Comparison of ENCODE assay signal across 27 cellular contexts in genomic region chr9:134213508-134214394, GRCh38. TPM values are rescaled to one million over a fixed set of nuclear protein-coding genes. Genes with fewer than 3 reads are reported as not detected.
DNase-seq lines count a peak whose midpoint lies in the region; ATAC-seq, FAIRE-seq and TF ChIP-seq lines count a peak whose summit lies in the region.
"Had no signal": no experiment of that assay in that cellular context is flagged by ENCODE, and none has a peak within 500 bp of the region (broad histone marks: within the 10 kb centered on the region; RNA-seq: fewer than 3 reads in every experiment).

No MANE protein-coding gene starts in this region.

- no peak overlapping the region for H3K4ac ChIP-seq in H9 (ENCODE audit: low read depth, low read length)

- H2AK5ac ChIP-seq in H9 (ENCODE audit: insufficient read length, low read length), result no peak overlapping the region

- H3K9ac ChIP-seq in H9 (ENCODE audit: extremely low read depth, insufficient read length, low read length) (no peak overlapping the region), astrocyte (ENCODE audit: low read length) (no peak overlapping the region)

- no peaks in the 10 kb centered on the region for H3K36me3 ChIP-seq in astrocyte (ENCODE audit: insufficient read depth, low read length)
- H3K36me3 ChIP-seq in lower lobe of right lung, result no peaks in the 10 kb centered on the region
- H3K36me3 ChIP-seq in sigmoid colon, result no peaks in the 10 kb centered on the region
- H3K36me3 ChIP-seq: thyroid gland had no signal

- TF ChIP-seq EP300 in sigmoid colon (IDR thresholded peaks at IDR 0.05), result no peak

- H3K4me1 ChIP-seq in H9 (ENCODE audit: insufficient read depth, low read length) (no peaks in the 10 kb centered on the region), astrocyte (ENCODE audit: insufficient read depth, low read length) (peaks cover 14% of the 10 kb centered on the region), lower lobe of right lung (peaks cover 24% of the 10 kb centered on the region), sigmoid colon (peaks cover 0 to 30% (median 27%) of the 10 kb centered on the region in 4 donors)

- H3K9me3 Mint-ChIP-seq in H9 (no peaks in the 10 kb centered on the region; a peak in 1 of 5 replicates), astrocyte (ENCODE audit: unreplicated experiment) (peaks cover 5% of the 10 kb centered on the region)
- peaks cover 8% of the 10 kb centered on the region for H3K9me3 Mint-ChIP-seq in activated CD8-positive, alpha-beta T cell treated with anti-CD3 and anti-CD28 coated beads, Interleukin-2, amount 10 ng/mL, durations not matched to agents 7 days and 5 days (ENCODE audit: insufficient read depth)

- H2BK120ac ChIP-seq in H9 (ENCODE audit: low read depth, low read length, poor library complexity, severe bottlenecking), result no peak overlapping the region

- ATAC-seq in lower lobe of right lung (no peak), HG02678 (IDR thresholded peaks at IDR 0.05; ENCODE audit: unreplicated experiment) (no peak), GM18907 (IDR thresholded peaks at IDR 0.05; ENCODE audit: unreplicated experiment) (no peak), GM21515 (IDR thresholded peaks at IDR 0.05; ENCODE audit: unreplicated experiment) (no peak)
- ATAC-seq in activated CD8-positive, alpha-beta T cell treated with anti-CD3 and anti-CD28 coated beads, Interleukin-2, amount 10 ng/mL, durations not matched to agents 7 days and 5 days, result no peak

- no peak for FAIRE-seq in astrocyte (lab: Jason Lieb, UNC)
- FAIRE-seq: HTR-8/SVneo, keratinocyte had no signal

- H3K4me1 Mint-ChIP-seq in H9 (peaks cover 4 to 9% of the 10 kb centered on the region in 2 experiments; a peak in 3 of 4 replicates), astrocyte (ENCODE audit: low read depth, unreplicated experiment) (no peaks in the 10 kb centered on the region)
- H3K4me1 Mint-ChIP-seq in activated CD8-positive, alpha-beta T cell treated with anti-CD3 and anti-CD28 coated beads, Interleukin-2, amount 10 ng/mL, durations not matched to agents 7 days and 5 days (ENCODE audit: low read depth), result no peaks in the 10 kb centered on the region
- H3K4me1 Mint-ChIP-seq: CD8-positive, alpha-beta memory T cell had no signal

- no peak for TF ChIP-seq POLR2A in sigmoid colon (IDR thresholded peaks at IDR 0.05)

- H3K14ac ChIP-seq in H9 (ENCODE audit: insufficient read depth, low read length), result no peak overlapping the region; the same call in 1 of the 2 replicates

- H2AFZ ChIP-seq in H9 (ENCODE audit: low read length), result no peak overlapping the region
- no peak overlapping the region for H2AFZ ChIP-seq in astrocyte (ENCODE audit: low read depth, low read length)

- no peak overlapping the region for H2BK20ac ChIP-seq in H9 (ENCODE audit: low read depth, low read length, poor library complexity, severe bottlenecking)

- H4K8ac ChIP-seq in H9 (replicated peaks; ENCODE audit: insufficient read length, low read depth, low read length), result no peak overlapping the region

- POLR2A ChIA-PET in activated CD8-positive, alpha-beta T cell treated with anti-CD3 and anti-CD28 coated beads, Interleukin-2, amount 10 ng/mL, durations not matched to agents 7 days and 5 days (lab: Charles Lee), result no interaction called here

- H3K4me2 ChIP-seq in H9 (ENCODE audit: insufficient read depth, insufficient read length, low read length) (no peak overlapping the region), astrocyte (ENCODE audit: low read length) (no peak overlapping the region)

- H3K23me2 ChIP-seq in H9 (ENCODE audit: insufficient read length, low read depth, low read length, poor library complexity, severe bottlenecking), result no peaks in the 10 kb centered on the region

- no CpG with 5 or more reads among the region's 12 CpGs for WGBS in H9 (ENCODE audit: extremely low coverage, insufficient read length, low lambda C conversion rate)
- WGBS in sigmoid colon, 2 donors, result 69 to 82% methylated on average over 12 of the region's 12 CpGs

- H2BK15ac ChIP-seq in H9 (ENCODE audit: low read depth, low read length), result no peak overlapping the region

- H3K27ac Mint-ChIP-seq in H9 (peak overlapping the region in 2 of 3 experiments; percentile 55 to 75; a peak in 3 of 7 replicates), astrocyte (ENCODE audit: unreplicated experiment) (peak overlapping the region; percentile 41)
- no peak overlapping the region for H3K27ac Mint-ChIP-seq in activated CD8-positive, alpha-beta T cell treated with anti-CD3 and anti-CD28 coated beads, Interleukin-2, amount 10 ng/mL, durations not matched to agents 7 days and 5 days
- H3K27ac Mint-ChIP-seq: activated naive CD8-positive, alpha-beta T cell; activated T-cell treated with anti-CD3 and anti-CD28 coated beads, Interleukin-2, amount 50 U/mL, for 24 hours; dendritic cell treated with granulocyte-macrophage colony-stimulating factor and Interleukin-4, amounts not matched to agents 40 ng/mL and 50 ng/mL, for 4 days; stimulated activated naive B cell treated with anti-CD40 and anti-IgM and Interleukin-4, amounts not matched to agents 10 μg/mL and 1 μg/mL and 100 μg/mL, for 72 hours had no signal

- no peak overlapping the region for H4K91ac ChIP-seq in H9 (ENCODE audit: insufficient read length, low read depth, low read length)

- H3K27me3 ChIP-seq in H9 (ENCODE audit: insufficient read depth, low read length) (no peaks in the 10 kb centered on the region), astrocyte (ENCODE audit: insufficient read depth, low read length) (no peaks in the 10 kb centered on the region), lower lobe of right lung (ENCODE audit: low read depth) (no peaks in the 10 kb centered on the region), sigmoid colon (no peaks in the 10 kb centered on the region)
- H3K27me3 ChIP-seq: body of pancreas, thyroid gland had no signal

- H3K27me3 Mint-ChIP-seq in H9 (ENCODE audit: low read depth), result no peaks in the 10 kb centered on the region
- peaks cover 6% of the 10 kb centered on the region for H3K27me3 Mint-ChIP-seq in astrocyte (ENCODE audit: low read depth, unreplicated experiment)
- H3K27me3 Mint-ChIP-seq in activated CD8-positive, alpha-beta T cell treated with anti-CD3 and anti-CD28 coated beads, Interleukin-2, amount 10 ng/mL, durations not matched to agents 7 days and 5 days (ENCODE audit: low read depth), result no peaks in the 10 kb centered on the region
- H3K27me3 Mint-ChIP-seq: activated naive CD8-positive, alpha-beta T cell; activated T-cell treated with anti-CD3 and anti-CD28 coated beads, Interleukin-2, amount 50 U/mL, for 24 hours had no signal

- no peak overlapping the region for H2BK5ac ChIP-seq in H9 (ENCODE audit: insufficient read length, low read length)

- intact Hi-C loops in lower lobe of right lung (cut with DNase I), result no loop called here
- intact Hi-C loops in sigmoid colon (cut with DNase I), result no loop called here

- H4K20me1 ChIP-seq in H9 (ENCODE audit: control insufficient read depth, insufficient read depth, insufficient read length) (no peaks in the 10 kb centered on the region), astrocyte (ENCODE audit: insufficient read depth, low read length) (no peaks in the 10 kb centered on the region)

- H3K36me3 Mint-ChIP-seq in H9 (ENCODE audit: insufficient read depth in 1 of 3, low read depth in 3 of 3) (no peaks in the 10 kb centered on the region), astrocyte (ENCODE audit: low read depth, unreplicated experiment) (peaks cover 3% of the 10 kb centered on the region)
- no peaks in the 10 kb centered on the region for H3K36me3 Mint-ChIP-seq in activated CD8-positive, alpha-beta T cell treated with anti-CD3 and anti-CD28 coated beads, Interleukin-2, amount 10 ng/mL, durations not matched to agents 7 days and 5 days (ENCODE audit: low read depth)
- H3K36me3 Mint-ChIP-seq: CD8-positive, alpha-beta memory T cell had no signal

- DNase-seq in H9, result no peak
- no peak for DNase-seq in astrocyte (ENCODE audit: low read depth)
- peak; percentile 22 for DNase-seq in lower lobe of right lung
- DNase-seq in sigmoid colon, result peak; percentile 46
- no peak for DNase-seq in activated CD8-positive, alpha-beta T cell treated with anti-CD3 and anti-CD28 coated beads, Interleukin-2, amount 10 ng/mL, durations not matched to agents 7 days and 5 days
- DNase-seq: activated CD4-positive, alpha-beta T cell treated with anti-CD3 and anti-CD28 coated beads, Interleukin-2, amount 50 U/mL, for 48 hours; activated T-cell treated with anti-CD3 and anti-CD28 coated beads, Interleukin-2, amount 50 U/mL, for 24 hours; body of pancreas; DND-41; foreskin fibroblast; Kasumi-1; NCI-H1048; NCI-H2081 treated with DMSO at 0.1 percent for 48 hours; NCI-H524; SHP77 treated with DMSO at 0.1 percent for 48 hours; stimulated activated naive B cell treated with anti-CD40 and anti-IgM and Interleukin-4, amounts not matched to agents 10 μg/mL and 1 μg/mL and 100 μg/mL, for 72 hours; thyroid gland had no signal

- no peaks in the 10 kb centered on the region for H3K79me1 ChIP-seq in H9 (ENCODE audit: insufficient read depth, low read depth, low read length, poor library complexity, severe bottlenecking)

- H3K79me2 ChIP-seq in H9 (ENCODE audit: insufficient read depth, low read length) (no peaks in the 10 kb centered on the region), astrocyte (ENCODE audit: insufficient read depth, low read length) (no peaks in the 10 kb centered on the region)

- no peaks in the 10 kb centered on the region for H3K9me3 ChIP-seq in H9 (ENCODE audit: control insufficient read depth, low read depth, low read length)
- no peaks in the 10 kb centered on the region for H3K9me3 ChIP-seq in astrocyte (ENCODE audit: insufficient read depth, low read depth, low read length)
- H3K9me3 ChIP-seq in lower lobe of right lung, result no peaks in the 10 kb centered on the region
- peaks cover 0 to 7% (median 0%) of the 10 kb centered on the region in 4 donors for H3K9me3 ChIP-seq in sigmoid colon
- H3K9me3 ChIP-seq: body of pancreas, thyroid gland had no signal

- no peak overlapping the region for H3K4me3 ChIP-seq in astrocyte (ENCODE audit: insufficient read depth, low read depth, low read length)
- no peak overlapping the region for H3K4me3 ChIP-seq in lower lobe of right lung
- H3K4me3 ChIP-seq in sigmoid colon, result no peak overlapping the region
- H3K4me3 ChIP-seq: body of pancreas, thyroid gland had no signal

- no peak overlapping the region for H4K5ac ChIP-seq in H9 (ENCODE audit: insufficient read length, low read depth, low read length)

- H3K27ac ChIP-seq in H9 (ENCODE audit: insufficient read length, low read depth, low read length), result no peak overlapping the region
- H3K27ac ChIP-seq in astrocyte (ENCODE audit: low read depth, low read length), result no peak overlapping the region
- peak overlapping the region; percentile 24 for H3K27ac ChIP-seq in lower lobe of right lung
- no peak overlapping the region for H3K27ac ChIP-seq in sigmoid colon
- H3K27ac ChIP-seq: epithelial cell of prostate, thyroid gland had no signal

- TF ChIP-seq CTCF in H9 (conservative IDR thresholded peaks at IDR 0.05) (no peak), astrocyte (IDR thresholded peaks at IDR 0.05; ENCODE audit: insufficient read depth, low read depth, low read length) (no peak), lower lobe of right lung (IDR thresholded peaks at IDR 0.05) (no peak), sigmoid colon (IDR thresholded peaks at IDR 0.05) (no peak)

- H3K4me3 Mint-ChIP-seq in H9, result no peak overlapping the region
- H3K4me3 Mint-ChIP-seq in astrocyte (ENCODE audit: unreplicated experiment), result no peak overlapping the region
- no peak overlapping the region for H3K4me3 Mint-ChIP-seq in activated CD8-positive, alpha-beta T cell treated with anti-CD3 and anti-CD28 coated beads, Interleukin-2, amount 10 ng/mL, durations not matched to agents 7 days and 5 days
- H3K4me3 Mint-ChIP-seq: activated naive CD8-positive, alpha-beta T cell; activated T-cell treated with anti-CD3 and anti-CD28 coated beads, Interleukin-2, amount 50 U/mL, for 24 hours; CD8-positive, alpha-beta memory T cell; dendritic cell treated with granulocyte-macrophage colony-stimulating factor and Interleukin-4, amounts not matched to agents 40 ng/mL and 50 ng/mL, for 4 days; stimulated activated naive B cell treated with anti-CD40 and anti-IgM and Interleukin-4, amounts not matched to agents 10 μg/mL and 1 μg/mL and 100 μg/mL, for 72 hours had no signal

- H2BK12ac ChIP-seq in H9 (ENCODE audit: insufficient read length, low read depth, low read length), result no peak overlapping the region

- no peak overlapping the region for H3K56ac ChIP-seq in H9 (ENCODE audit: insufficient read length, low read depth, low read length)

- CTCF ChIA-PET in activated CD8-positive, alpha-beta T cell treated with anti-CD3 and anti-CD28 coated beads, Interleukin-2, amount 10 ng/mL, durations not matched to agents 7 days and 5 days (lab: Charles Lee), result interaction anchor here (2.0 kb wide), 1 partner anchor 43 kb away, joined by 4 read pairs; no protein-coding TSS in a partner anchor

- H3K23ac ChIP-seq in H9 (ENCODE audit: insufficient read length, low read depth, low read length), result no peak overlapping the region

- no peak overlapping the region for H3K18ac ChIP-seq in H9 (ENCODE audit: insufficient read length, low read depth, low read length)

- H3T11ph ChIP-seq in H9 (ENCODE audit: low read length), result no peak overlapping the region

RNA-seq across cellular contexts. Expression of gene RNU6ATAC, which starts 49.4 kb away (rescaled TPM):
- total RNA-seq in H9 (2021) (132 and 134 TPM in 2 replicates), astrocyte (31.8 and 59.4 TPM in 2 replicates), lower lobe of right lung (248 TPM), sigmoid colon (not detected)
- polyA plus RNA-seq in sigmoid colon, result not detected
- total RNA-seq in activated CD8-positive, alpha-beta T cell treated with anti-CD3 and anti-CD28 coated beads, Interleukin-2, amount 10 ng/mL, durations not matched to agents 7 days and 5 days, result 10 to 100 TPM; 13.7 to 50.1 TPM
- total RNA-seq: body of pancreas, thyroid gland had no signal
- polyA plus RNA-seq: CD8-positive, alpha-beta memory T cell; keratinocyte; neural cell had no signal

Comparison
In these comparisons a context has a peak if more than half of its experiments do, and no peak if none do; other contexts are left out.
1. DNase-seq: peak in lower lobe of right lung (single experiment) and sigmoid colon (single experiment); none in H9 (single experiment), astrocyte (single experiment) and activated CD8-positive, alpha-beta T cell treated with anti-CD3 and anti-CD28 coated beads, Interleukin-2, amount 10 ng/mL, durations not matched to agents 7 days and 5 days (single experiment).
2. RNA of gene RNU6ATAC, which starts 49.4 kb away (total RNA-seq): 248 TPM in lower lobe of right lung (single experiment), 132 to 134 TPM in H9, 13.7 to 50.1 TPM in activated CD8-positive, alpha-beta T cell treated with anti-CD3 and anti-CD28 coated beads, Interleukin-2, amount 10 ng/mL, durations not matched to agents 7 days and 5 days and 31.8 to 59.4 TPM in astrocyte; not detected in sigmoid colon; every median in the first group is over 10 times any median in the second.